In the genomic region with DNA sequence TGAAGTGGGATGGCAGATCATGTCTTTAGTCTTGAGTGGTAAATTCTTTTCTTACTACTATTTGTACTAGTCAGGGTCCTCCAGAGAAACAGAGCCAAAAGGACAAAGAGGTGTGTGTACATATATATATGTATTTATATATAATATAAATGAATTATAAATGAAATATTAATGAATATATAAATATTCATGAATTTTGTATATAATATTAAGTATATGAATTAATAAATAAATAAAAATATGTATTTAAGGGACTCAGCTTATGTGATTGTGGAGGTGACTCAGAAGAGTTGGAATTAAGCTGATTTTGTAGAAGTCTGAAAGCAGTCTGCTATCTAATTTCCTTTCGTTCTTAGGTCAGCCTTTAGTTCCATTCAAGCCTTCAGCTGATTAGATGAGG, we compare ENCODE assay signal across 33 cellular contexts.
"Had no signal": no experiment of that assay in that cellular context is flagged by ENCODE, and none has a peak within 500 bp of the region (broad histone marks: within the 10 kb centered on the region; RNA-seq: fewer than 3 reads in every experiment).

No MANE protein-coding gene starts in this region.

- DNase-seq: Karpas-422, Kasumi-1, KG1, MG63, MM.1S, MV-4-11, NCI-H1048, NCI-H1092, NCI-H1092 treated with DMSO at 0.1 percent for 48 hours, NCI-H1105, NCI-H1105 treated with DMSO at 0.1 percent for 48 hours, NCI-H1417, NCI-H1417 treated with DMSO at 0.1 percent for 48 hours, NCI-H1436, NCI-H1436 treated with DMSO at 0.1 percent for 48 hours, NCI-H146, NCI-H1694, NCI-H1694 treated with DMSO at 0.1 percent for 48 hours, NCI-H187, NCI-H187 treated with DMSO at 0.1 percent for 48 hours, NCI-H1930, NCI-H2029, NCI-H2029 treated with DMSO at 0.1 percent for 48 hours, NCI-H2081, NCI-H2081 treated with DMSO at 0.1 percent for 48 hours, NCI-H2107, NCI-H2171, NCI-H2171 treated with DMSO at 0.1 percent for 48 hours, NCI-H2227 treated with DMSO at 0.1 percent for 48 hours, NCI-H226, NCI-H345, NCI-H446, NCI-H446 treated with DMSO at 0.1 percent for 48 hours had no signal
